12 cellular contexts compared by ENCODE assay signal in the genomic region with DNA sequence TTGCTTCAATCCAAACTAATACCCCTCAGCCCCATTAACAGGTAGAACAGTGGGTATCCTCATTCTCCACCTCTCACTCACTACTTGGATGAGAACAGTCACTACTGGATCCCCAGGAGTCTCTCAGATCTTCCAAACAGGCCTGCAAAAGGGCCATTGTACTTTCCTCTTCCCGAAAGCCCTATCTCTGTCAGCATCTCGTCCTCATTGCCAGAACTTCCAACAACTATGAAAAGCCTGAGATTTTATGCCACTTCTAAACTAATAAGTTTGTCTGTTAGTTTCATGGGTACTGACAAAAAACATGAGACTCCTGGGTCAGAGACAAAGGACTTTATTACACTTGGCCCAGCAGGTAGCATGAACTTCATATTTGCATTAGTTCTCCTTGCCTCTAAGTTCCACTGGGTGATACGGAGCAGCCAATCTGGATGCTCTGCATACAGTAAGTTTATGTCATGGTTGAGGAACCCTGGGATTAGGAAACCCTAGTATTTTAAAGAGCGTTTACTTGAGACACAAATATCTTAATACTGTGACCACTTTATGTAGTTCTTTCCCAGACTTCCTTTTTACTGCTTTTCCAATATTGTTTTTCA. TPM values are rescaled to one million over a fixed set of nuclear protein-coding genes. Genes with fewer than 3 reads are reported as not detected.
DNase-seq lines count a peak whose midpoint lies in the region; ATAC-seq, FAIRE-seq and TF ChIP-seq lines count a peak whose summit lies in the region.
"Had no signal": no experiment of that assay in that cellular context is flagged by ENCODE, and none has a peak within 500 bp of the region (broad histone marks: within the 10 kb centered on the region; RNA-seq: fewer than 3 reads in every experiment).

No MANE protein-coding gene starts in this region.

- no TSS peak for BruUV-seq in K562 (replicated peaks; lab: Mats Ljungman, UMichigan)

- no peaks in the 10 kb centered on the region for H3K79me2 ChIP-seq in K562 (ENCODE audit: control insufficient read depth, insufficient read depth, low read length)

- no peaks in the 10 kb centered on the region for H3K9me1 ChIP-seq in K562 (ENCODE audit: control insufficient read depth, insufficient read depth, low read length)

- H3K9me3 ChIP-seq in KOPT-K1 (ENCODE audit: insufficient read depth, low read length, poor library complexity, severe bottlenecking) (peaks cover 12% of the 10 kb centered on the region), K562 (replicated peaks; ENCODE audit: control insufficient read depth, insufficient read depth, low read depth, low read length) (no peaks in the 10 kb centered on the region), small intestine (ENCODE audit: control insufficient read depth, low read depth) (no peaks in the 10 kb centered on the region)

- peak overlapping the region in 1 of 2 experiments; percentile 47; a peak in 2 of 4 replicates for H3K9ac ChIP-seq in K562 (ENCODE audit: insufficient read depth in 1 of 2, low read depth in 2 of 2, low read length in 2 of 2)

- no peak for TF ChIP-seq RAD21 in K562 (CRISPR knock-in tag; conservative IDR thresholded peaks at IDR 0.05 in 1 of 2, IDR thresholded peaks at IDR 0.05 in 1 of 2)

- H3K4me2 ChIP-seq in K562 (ENCODE audit: insufficient read depth, low read length) = peak overlapping the region; percentile 72

- no peaks in the 10 kb centered on the region for H4K20me1 ChIP-seq in K562 (replicated peaks; ENCODE audit: control insufficient read depth, insufficient read depth, low read length)

- TF ChIP-seq POLR2A in K562 (conservative IDR thresholded peaks at IDR 0.05) = no peak

- 28% methylated on average over 4 of the region's 4 CpGs for WGBS in K562 (ENCODE audit: insufficient coverage, low coverage, missing lambda C conversion rate)
- 67 to 76% (median 71%) methylated on average over 4 of the region's 4 CpGs for WGBS in small intestine, 3 donors

- no peak for TF ChIP-seq CTCF in K562 (IDR thresholded peaks at IDR 0.05 in 2 of 3, conservative IDR thresholded peaks at IDR 0.05 in 1 of 3; ENCODE audit: insufficient read depth in 2 of 3, low read depth in 1 of 3, low read length in 3 of 3)

- H3K27me3 ChIP-seq in K562 (ENCODE audit: control insufficient read depth in 2 of 2, insufficient read depth in 2 of 2, low read length in 2 of 2) (no peaks in the 10 kb centered on the region), small intestine (ENCODE audit: control insufficient read depth in 2 of 2, insufficient read depth in 2 of 2, low read length in 2 of 2) (no peaks in the 10 kb centered on the region)

- in situ Hi-C loops in K562 (cut with MboI) = no loop called here

- TF ChIP-seq EP300 in K562 (IDR thresholded peaks at IDR 0.05; ENCODE audit: low read length) = no peak

- CTCF ChIA-PET in K562 (lab: Yijun Ruan, JAX; ENCODE audit: low intra/inter-chr PET ratio) = no interaction called here

- peak in 1 of 4 experiments; percentile 20 for DNase-seq in K562 (ENCODE audit: extremely low read depth in 1 of 4, low spot score in 3 of 4)
- DNase-seq in small intestine = peak; percentile 17
- DNase-seq in midbrain (lab: John Stamatoyannopoulos, UW) = no peak
- no peak for DNase-seq in AG08395 (ENCODE audit: low spot score)
- DNase-seq in NCI-H2029 treated with DMSO at 0.1 percent for 48 hours (lab: John Stamatoyannopoulos, UW) = no peak
- DNase-seq: anterior cingulate cortex; GF-D8; Kasumi-1; stimulated activated CD4-positive, alpha-beta T cell treated with anti-CD3 and anti-CD28 coated beads, Interleukin-12 subunit alpha, Interleukin-12 subunit beta, amount 100 ng/mL, for 4 hours had no signal

- peak; percentile 73 for FAIRE-seq in K562 (lab: Jason Lieb, UNC)
- FAIRE-seq in small intestine (lab: Jason Lieb, UNC) = no peak

- ATAC-seq in GM18907 (IDR thresholded peaks at IDR 0.05; ENCODE audit: unreplicated experiment) (peak; percentile 10), K562 (peak; percentile 83)

- H3K27ac ChIP-seq in KOPT-K1 (ENCODE audit: low read depth, low read length, poor library complexity, severe bottlenecking) (peak overlapping the region; percentile 85), K562 (ENCODE audit: extremely low read depth, low read depth, low read length) (peak overlapping the region; percentile 21; the same call in 1 of the 3 replicates), small intestine (ENCODE audit: low read depth in 1 of 2, low read length in 1 of 2) (peak overlapping the region; percentile 32 to 88)

- no peaks in the 10 kb centered on the region for H3K36me3 ChIP-seq in KOPT-K1 (ENCODE audit: insufficient read depth, low read length)
- no peaks in the 10 kb centered on the region for H3K36me3 ChIP-seq in K562 (ENCODE audit: control insufficient read depth, insufficient read depth, low read length)
- H3K36me3 ChIP-seq in small intestine (ENCODE audit: control insufficient read depth in 2 of 2, insufficient read depth in 2 of 2, low read length in 2 of 2) = no peaks in the 10 kb centered on the region

- intact Hi-C loops in K562 (cut with micrococcal nuclease) = no loop called here

- H3K4me3 ChIP-seq in K562 (0 out of 2 replicates have a peak overlapping the region, but pooled peaks have one; percentile 14), small intestine (ENCODE audit: low read depth in 1 of 2, low read length in 2 of 2) (peak overlapping the region in 1 of 2 donors; percentile 8)

- H2AFZ ChIP-seq in K562 (ENCODE audit: low read depth, low read length) = peak overlapping the region; percentile 92

- H3K4me1 ChIP-seq in K562 (replicated peaks in 1 of 2; ENCODE audit: control insufficient read depth in 2 of 2, insufficient read depth in 2 of 2, low read length in 2 of 2) (peaks cover 0 to 14% of the 10 kb centered on the region in 2 experiments; a peak in 3 of 5 replicates), small intestine (ENCODE audit: control insufficient read depth in 2 of 2, insufficient read depth in 1 of 2, low read depth in 1 of 2, low read length in 1 of 2) (peaks cover 0 to 2% of the 10 kb centered on the region in 2 donors)

- POLR2A ChIA-PET in K562 (lab: Yijun Ruan, JAX) = no interaction called here

TF ChIP-seq in K562, 482 proteins besides CTCF, POLR2A, EP300 and RAD21 (continues in another document):
- no peak for TF ChIP-seq ZKSCAN3 (CRISPR knock-in tag; IDR thresholded peaks at IDR 0.05)
- no peak for TF ChIP-seq MCM5 (IDR thresholded peaks at IDR 0.05; ENCODE audit: low read depth)
- TF ChIP-seq, protein P1, sequence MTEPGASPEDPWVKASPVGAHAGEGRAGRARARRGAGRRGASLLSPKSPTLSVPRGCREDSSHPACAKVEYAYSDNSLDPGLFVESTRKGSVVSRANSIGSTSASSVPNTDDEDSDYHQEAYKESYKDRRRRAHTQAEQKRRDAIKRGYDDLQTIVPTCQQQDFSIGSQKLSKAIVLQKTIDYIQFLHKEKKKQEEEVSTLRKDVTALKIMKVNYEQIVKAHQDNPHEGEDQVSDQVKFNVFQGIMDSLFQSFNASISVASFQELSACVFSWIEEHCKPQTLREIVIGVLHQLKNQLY (CRISPR knock-in tag; conservative IDR thresholded peaks at IDR 0.05) = no peak
- TF ChIP-seq MEF2A (IDR thresholded peaks at IDR 0.05; ENCODE audit: control insufficient read depth, low read depth, low read length) = no peak
- TF ChIP-seq ZBTB8A (IDR thresholded peaks at IDR 0.05; ENCODE audit: partially characterized antibody) = no peak
- no peak for TF ChIP-seq FIP1L1 (IDR thresholded peaks at IDR 0.05; ENCODE audit: low read depth, low read length, poor library complexity, severe bottlenecking)
- TF ChIP-seq, protein P2, sequence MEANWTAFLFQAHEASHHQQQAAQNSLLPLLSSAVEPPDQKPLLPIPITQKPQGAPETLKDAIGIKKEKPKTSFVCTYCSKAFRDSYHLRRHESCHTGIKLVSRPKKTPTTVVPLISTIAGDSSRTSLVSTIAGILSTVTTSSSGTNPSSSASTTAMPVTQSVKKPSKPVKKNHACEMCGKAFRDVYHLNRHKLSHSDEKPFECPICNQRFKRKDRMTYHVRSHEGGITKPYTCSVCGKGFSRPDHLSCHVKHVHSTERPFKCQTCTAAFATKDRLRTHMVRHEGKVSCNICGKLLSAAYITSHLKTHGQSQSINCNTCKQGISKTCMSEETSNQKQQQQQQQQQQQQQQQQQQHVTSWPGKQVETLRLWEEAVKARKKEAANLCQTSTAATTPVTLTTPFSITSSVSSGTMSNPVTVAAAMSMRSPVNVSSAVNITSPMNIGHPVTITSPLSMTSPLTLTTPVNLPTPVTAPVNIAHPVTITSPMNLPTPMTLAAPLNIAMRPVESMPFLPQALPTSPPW (CRISPR knock-in tag; IDR thresholded peaks at IDR 0.05) = peak; percentile 24; the same call in 1 of the 2 replicates
- TF ChIP-seq ZNF175 (CRISPR knock-in tag; IDR thresholded peaks at IDR 0.05; ENCODE audit: low read depth) = 0 out of 2 replicates have a peak, but pooled peaks have one; percentile 8

RNA-seq across cellular contexts. Expression of a gene that starts 38.1 kb away (rescaled TPM):
- total RNA-seq in K562 (2011; cell fraction: chromatin; rRNA removed; ENCODE audit: low replicate concordance) = 3.7 and 6.1 TPM in 2 replicates
- total RNA-seq in K562 (2011; cell fraction: nucleolus; rRNA removed) = 3.4 and 4.8 TPM in 2 replicates
- 6.5 and 8.4 TPM in 2 replicates for total RNA-seq in K562 (2011; cell fraction: nucleoplasm; rRNA removed)
- total RNA-seq in K562 (2014; rRNA removed) (0.82 and 1.1 TPM in 2 replicates), K562 (2014; rRNA removed; fragmentation: Illumina TruSeq; extraction: Trizol) (0.95 and 1.1 TPM in 2 replicates), K562 (2015; rRNA removed; fragmentation: Illumina TruSeq; extraction: Trizol) (0.98 and 1.1 TPM in 2 replicates), K562 (2021) (3.4 and 3.8 TPM in 2 replicates)
- polyA plus RNA-seq in K562 (2011; rRNA removed) (4.0 and 4.4 TPM in 2 replicates), K562 (2014; fragmentation: Illumina TruSeq; extraction: Trizol) (3.5 TPM in 2 replicates), K562 (2014; fragmentation: Nextera tagmentation; extraction: Ambion mirVana) (under 1 TPM; 0.28 to 0.42 TPM), K562 (2014; rRNA removed) (3.7 and 3.9 TPM in 2 replicates), small intestine (1 to 10 TPM in 1 of 3 donors, under 1 TPM in 2; 0.27 to 5.4 (median 0.67) TPM)
- 6.2 and 6.4 TPM in 2 replicates for polyA plus RNA-seq in K562 (2011; cell fraction: cytosol; rRNA removed)
- 7.2 and 10.3 TPM in 2 replicates for polyA plus RNA-seq in K562 (2011; cell fraction: nucleus; rRNA removed)
- polyA plus RNA-seq in K562 (2012) = 2.0 and 3.4 TPM in 2 replicates
- polyA minus RNA-seq in K562 (2011; rRNA and poly(A)+ RNA removed) = 2.5 and 3.3 TPM in 2 replicates
- polyA minus RNA-seq in K562 (2011; cell fraction: cytosol; rRNA and poly(A)+ RNA removed) = 1.5 and 2.5 TPM in 2 replicates
- 1.1 and 1.3 TPM in 2 replicates for polyA minus RNA-seq in K562 (2011; cell fraction: nucleus; rRNA and poly(A)+ RNA removed)
- total RNA-seq: fibroblast of lung had no signal

Comparison
In these comparisons a context has a peak if more than half of its experiments do, and no peak if none do; other contexts are left out.
1. H3K27ac ChIP-seq: peak in every context shown above with its lines; median percentile 85 in KOPT-K1; 60 in small intestine; 21 in K562.